ENCODE assay signal across 27 cellular contexts in genomic region chr1:227066999-227067398, GRCh38.
"Had no signal": no experiment of that assay in that cellular context is flagged by ENCODE, and none has a peak within 500 bp of the region (broad histone marks: within the 10 kb centered on the region; RNA-seq: fewer than 3 reads in every experiment).

No MANE protein-coding gene starts in this region.

- H3K36me3 ChIP-seq: thoracic aorta, uterus had no signal

- H3K9me3 ChIP-seq: heart left ventricle, lower lobe of right lung, thoracic aorta, uterus had no signal

- H3K4me1 ChIP-seq: lower lobe of right lung, neural progenitor cell, uterus had no signal

- H3K27me3 ChIP-seq: cardiac muscle cell, heart left ventricle, neural progenitor cell, uterus had no signal

- ATAC-seq: activated CD8-positive, alpha-beta T cell treated with anti-CD3 and anti-CD28 coated beads, Interleukin-2, amount 10 ng/mL, durations not matched to agents 7 days and 5 days; activated T-cell treated with anti-CD3 and anti-CD28 coated beads, Interleukin-2, amount 50 U/mL, for 72 hours; heart left ventricle; left lobe of liver; lower lobe of right lung; naive thymus-derived CD8-positive, alpha-beta T cell; sciatic nerve had no signal

- H3K4me3 ChIP-seq: cardiac muscle cell, heart left ventricle, lower lobe of right lung, neural progenitor cell, skin epidermis, thoracic aorta, uterus had no signal

- DNase-seq: activated B cell treated with CpG ODN at 0.5 μM for 24 hours; activated CD4-positive, alpha-beta T cell treated with anti-CD3 and anti-CD28 coated beads, Interleukin-2, amount 50 U/mL, for 1 hour; activated CD8-positive, alpha-beta T cell treated with anti-CD3 and anti-CD28 coated beads, Interleukin-2, amount 10 ng/mL, durations not matched to agents 7 days and 5 days; activated effector memory CD4-positive, alpha-beta T cell treated with Interleukin-2 at 50 U/mL for 16 hours; activated naive CD4-positive, alpha-beta T cell treated with Interleukin-2 at 50 U/mL for 16 hours; activated T-cell treated with anti-CD3 and anti-CD28 coated beads for 4 hours; activated T-cell treated with anti-CD3 and anti-CD28 coated beads, Interleukin-2, amount 50 U/mL, for 72 hours; aorta; foreskin fibroblast; heart left ventricle; hypothalamus; immature natural killer cell; lower lobe of right lung; mesenchymal stem cell; naive thymus-derived CD8-positive, alpha-beta T cell; occipital lobe; retina; stimulated activated CD4-positive, alpha-beta T cell treated with anti-CD3 and anti-CD28 coated beads, Interleukin-12 subunit alpha, Interleukin-12 subunit beta, amount 100 ng/mL, for 4 hours; stimulated activated CD4-positive, alpha-beta T cell treated with anti-CD3 and anti-CD28 coated beads, Interleukin-4, amount 100 ng/mL, for 1 hour; T-helper 2 cell; uterus had no signal

- H3K27ac ChIP-seq: cardiac muscle cell, heart left ventricle, lower lobe of right lung, neural progenitor cell, skin epidermis, thoracic aorta, uterus had no signal
